27 cellular contexts compared by ENCODE assay signal in genomic region chr12:11967356-11968040, GRCh38.
A peak's percentile ranks its signal among the peaks of the same experiment; 100 is the strongest.
DNase-seq lines count a peak whose midpoint lies in the region; ATAC-seq, FAIRE-seq and TF ChIP-seq lines count a peak whose summit lies in the region.
"Had no signal": no experiment of that assay in that cellular context is flagged by ENCODE, and none has a peak within 500 bp of the region (broad histone marks: within the 10 kb centered on the region; RNA-seq: fewer than 3 reads in every experiment).

No MANE protein-coding gene starts in this region.

- H3K9me3 Mint-ChIP-seq in activated T-helper 1 cell treated with anti-CD3 and anti-CD28 coated beads, Interleukin-12 subunit alpha, Interleukin-12 subunit beta, Interleukin-2, Interleukin-4 antibody, amounts not matched to agents 30 ng/mL and 10 ng/mL and 1 ng/mL, durations not matched to agents 14 hours and 24 hours and 36 hours, result peaks cover 13% of the 10 kb centered on the region
- H3K9me3 Mint-ChIP-seq: activated T-cell treated with anti-CD3 and anti-CD28 coated beads, Interleukin-2, amount 50 U/mL, for 24 hours; CD4-positive, alpha-beta memory T cell had no signal

- POLR2A ChIA-PET in HEK293T (lab: Yijun Ruan, JAX), result no interaction called here

- H3K36me3 ChIP-seq in heart right ventricle (no peaks in the 10 kb centered on the region), lung (ENCODE audit: control insufficient read depth in 2 of 2, insufficient read depth in 2 of 2, low read length in 2 of 2) (no peaks in the 10 kb centered on the region), upper lobe of right lung (no peaks in the 10 kb centered on the region)
- H3K36me3 ChIP-seq: adrenal gland, left ventricle myocardium inferior, tibial nerve had no signal

- H3K36me3 Mint-ChIP-seq in activated T-helper 1 cell treated with anti-CD3 and anti-CD28 coated beads, Interleukin-12 subunit alpha, Interleukin-12 subunit beta, Interleukin-2, Interleukin-4 antibody, amounts not matched to agents 30 ng/mL and 10 ng/mL and 1 ng/mL, durations not matched to agents 14 hours and 24 hours and 36 hours (ENCODE audit: low read depth), result peaks cover 23% of the 10 kb centered on the region
- H3K36me3 Mint-ChIP-seq: CD4-positive, alpha-beta memory T cell; naive B cell had no signal

- H3K27ac ChIP-seq in heart right ventricle (no peak overlapping the region), lung (ENCODE audit: low read depth in 1 of 2, low read length in 1 of 2) (no peak overlapping the region), upper lobe of right lung (no peak overlapping the region)
- H3K27ac ChIP-seq: A549, adrenal gland, left ventricle myocardium inferior, SK-N-MC, tibial nerve had no signal

- H3K27me3 ChIP-seq in heart right ventricle, result no peaks in the 10 kb centered on the region
- no peaks in the 10 kb centered on the region for H3K27me3 ChIP-seq in lung (ENCODE audit: control insufficient read depth, insufficient read depth)
- no peaks in the 10 kb centered on the region for H3K27me3 ChIP-seq in upper lobe of right lung
- H3K27me3 ChIP-seq: adrenal gland, tibial nerve had no signal

- 92% methylated on average over 9 of the region's 9 CpGs for WGBS in heart right ventricle, 2 donors
- WGBS in lung, 2 donors, result 67 to 74% methylated on average over 9 of the region's 9 CpGs

- ATAC-seq in left cardiac atrium (no peak), heart right ventricle (no peak), lung (ENCODE audit: insufficient read depth, low FRiP score) (peak; percentile 19), upper lobe of right lung (peak; percentile 23)
- ATAC-seq: A549 had no signal

- intact Hi-C loops in left cardiac atrium (cut with DNase I) (no loop called here), heart right ventricle (cut with DNase I) (no loop called here), upper lobe of right lung (cut with DNase I) (no loop called here)
- intact Hi-C loops in activated T-helper 1 cell treated with anti-CD3 and anti-CD28 coated beads, Interleukin-12 subunit alpha, Interleukin-12 subunit beta, Interleukin-2, Interleukin-4 antibody, amounts not matched to agents 30 ng/mL and 10 ng/mL and 1 ng/mL, durations not matched to agents 14 hours and 24 hours and 36 hours (cut with micrococcal nuclease), result no loop called here

- TF ChIP-seq CTCF in heart right ventricle (IDR thresholded peaks at IDR 0.05) (no peak), lung (IDR thresholded peaks at IDR 0.05; ENCODE audit: control extremely low read depth, extremely low read depth) (no peak), upper lobe of right lung (IDR thresholded peaks at IDR 0.05) (no peak)

- H3K4me3 ChIP-seq in heart right ventricle (no peak overlapping the region), lung (no peak overlapping the region), upper lobe of right lung (no peak overlapping the region)
- H3K4me3 ChIP-seq: A549, adrenal gland, left ventricle myocardium inferior, SK-N-MC, tibial nerve had no signal

- no peak overlapping the region for H3K4me3 Mint-ChIP-seq in activated T-helper 1 cell treated with anti-CD3 and anti-CD28 coated beads, Interleukin-12 subunit alpha, Interleukin-12 subunit beta, Interleukin-2, Interleukin-4 antibody, amounts not matched to agents 30 ng/mL and 10 ng/mL and 1 ng/mL, durations not matched to agents 14 hours and 24 hours and 36 hours
- H3K4me3 Mint-ChIP-seq: activated CD4-positive, alpha-beta T cell treated with anti-CD3 and anti-CD28 coated beads, Interleukin-2, amount 10 ng/mL, durations not matched to agents 7 days and 5 days; activated T-cell treated with anti-CD3 and anti-CD28 coated beads, Interleukin-2, amount 50 U/mL, for 24 hours; CD4-positive, alpha-beta memory T cell; naive B cell had no signal

- H3K27me3 Mint-ChIP-seq in activated T-helper 1 cell treated with anti-CD3 and anti-CD28 coated beads, Interleukin-12 subunit alpha, Interleukin-12 subunit beta, Interleukin-2, Interleukin-4 antibody, amounts not matched to agents 30 ng/mL and 10 ng/mL and 1 ng/mL, durations not matched to agents 14 hours and 24 hours and 36 hours (ENCODE audit: insufficient read depth), result no peaks in the 10 kb centered on the region
- H3K27me3 Mint-ChIP-seq: activated T-cell treated with anti-CD3 and anti-CD28 coated beads, Interleukin-2, amount 50 U/mL, for 24 hours; CD4-positive, alpha-beta memory T cell had no signal

- CTCF ChIA-PET in HEK293T (lab: Yijun Ruan, JAX), result no interaction called here

- DNase-seq in left cardiac atrium, result peak; percentile 36
- DNase-seq in heart right ventricle, result no peak
- no peak for DNase-seq in activated T-helper 1 cell treated with anti-CD3 and anti-CD28 coated beads, Interleukin-12 subunit alpha, Interleukin-12 subunit beta, Interleukin-2, Interleukin-4 antibody, amounts not matched to agents 30 ng/mL and 10 ng/mL and 1 ng/mL, durations not matched to agents 14 hours and 24 hours and 36 hours (ENCODE audit: low spot score)
- DNase-seq in lung (ENCODE audit: low spot score), result no peak
- no peak for DNase-seq in upper lobe of right lung
- DNase-seq in HEK293T (ENCODE audit: extremely low spot score), result no peak
- no peak for DNase-seq in DMS 273 treated with DMSO at 0.1 percent for 48 hours (lab: John Stamatoyannopoulos, UW)
- no peak for DNase-seq in frontal cortex (ENCODE audit: low spot score in 2 of 2)
- DNase-seq: activated CD4-positive, alpha-beta T cell treated with anti-CD3 and anti-CD28 coated beads, Interleukin-2, amount 10 ng/mL, durations not matched to agents 7 days and 5 days; activated gamma-delta T cell treated with Interleukin-2 at 50 U/mL for 16 hours; activated T-cell treated with anti-CD3 and anti-CD28 coated beads, Interleukin-2, amount 50 U/mL, for 24 hours; adrenal gland; CD4-positive, alpha-beta memory T cell; H7; left ventricle myocardium inferior; naive B cell; NCI-H1105; NCI-H2029; NCI-H774; retina; small intestine had no signal

- H3K9me3 ChIP-seq in heart right ventricle, result peaks cover 0 to 7% (median 0%) of the 10 kb centered on the region in 11 donors
- H3K9me3 ChIP-seq in lung (ENCODE audit: control insufficient read depth in 2 of 2, insufficient read depth in 1 of 2, low read length in 1 of 2), result peaks cover 0 to 4% of the 10 kb centered on the region in 2 donors
- no peaks in the 10 kb centered on the region for H3K9me3 ChIP-seq in upper lobe of right lung
- H3K9me3 ChIP-seq: A549, adrenal gland had no signal

- no peak for FAIRE-seq in frontal cortex (lab: Jason Lieb, UNC)
- FAIRE-seq: A549, bronchial epithelial cell, colon, islet of Langerhans, small intestine had no signal

- H3K4me1 ChIP-seq in heart right ventricle, result peaks cover 0 to 4% (median 0%) of the 10 kb centered on the region in 9 donors
- peaks cover 0 to 2% of the 10 kb centered on the region in 2 donors for H3K4me1 ChIP-seq in lung (ENCODE audit: control insufficient read depth in 2 of 2, insufficient read depth in 2 of 2, low read length in 2 of 2)
- no peaks in the 10 kb centered on the region for H3K4me1 ChIP-seq in upper lobe of right lung
- H3K4me1 ChIP-seq: A549, adrenal gland, left ventricle myocardium inferior, tibial nerve had no signal

- H3K4me1 Mint-ChIP-seq in activated T-helper 1 cell treated with anti-CD3 and anti-CD28 coated beads, Interleukin-12 subunit alpha, Interleukin-12 subunit beta, Interleukin-2, Interleukin-4 antibody, amounts not matched to agents 30 ng/mL and 10 ng/mL and 1 ng/mL, durations not matched to agents 14 hours and 24 hours and 36 hours (ENCODE audit: low read depth), result peaks cover 49% of the 10 kb centered on the region
- H3K4me1 Mint-ChIP-seq: naive B cell had no signal

- H3K27ac Mint-ChIP-seq in activated T-helper 1 cell treated with anti-CD3 and anti-CD28 coated beads, Interleukin-12 subunit alpha, Interleukin-12 subunit beta, Interleukin-2, Interleukin-4 antibody, amounts not matched to agents 30 ng/mL and 10 ng/mL and 1 ng/mL, durations not matched to agents 14 hours and 24 hours and 36 hours, result peak overlapping the region; percentile 1
- H3K27ac Mint-ChIP-seq: activated CD4-positive, alpha-beta T cell treated with anti-CD3 and anti-CD28 coated beads, Interleukin-2, amount 10 ng/mL, durations not matched to agents 7 days and 5 days; activated T-cell treated with anti-CD3 and anti-CD28 coated beads, Interleukin-2, amount 50 U/mL, for 24 hours had no signal

TF ChIP-seq in HEK293T, 16 proteins besides CTCF, POLR2A, EP300 and RAD21:
- TF ChIP-seq PKNOX1 (IDR thresholded peaks at IDR 0.05), result no peak
- no peak for TF ChIP-seq NFRKB (IDR thresholded peaks at IDR 0.05)
- TF ChIP-seq FOXA1 (IDR thresholded peaks at IDR 0.05), result no peak
- no peak for TF ChIP-seq SUZ12 (IDR thresholded peaks at IDR 0.05)
- no peak for TF ChIP-seq L3MBTL2 (conservative IDR thresholded peaks at IDR 0.05)
- no peak for TF ChIP-seq LEF1 (IDR thresholded peaks at IDR 0.05; ENCODE audit: borderline replicate concordance)
- no peak for TF ChIP-seq ZNF384 (IDR thresholded peaks at IDR 0.05)
- TF ChIP-seq SP1 (IDR thresholded peaks at IDR 0.05), result no peak
- TF ChIP-seq ARNT (IDR thresholded peaks at IDR 0.05), result no peak
- no peak for TF ChIP-seq FOXM1 (IDR thresholded peaks at IDR 0.05; ENCODE audit: borderline replicate concordance)
- TF ChIP-seq CTBP1 (IDR thresholded peaks at IDR 0.05; ENCODE audit: borderline replicate concordance), result no peak
- TF ChIP-seq BHLHE40 (IDR thresholded peaks at IDR 0.05; ENCODE audit: borderline replicate concordance), result no peak
- no peak for TF ChIP-seq ELF4 (IDR thresholded peaks at IDR 0.05)
- TF ChIP-seq HDGF (IDR thresholded peaks at IDR 0.05; ENCODE audit: borderline replicate concordance), result no peak
- no peak for TF ChIP-seq FOXK2 (IDR thresholded peaks at IDR 0.05)
- TF ChIP-seq TARDBP (IDR thresholded peaks at IDR 0.05), result no peak
TF ChIP-seq in HEK293T: peak in this region for 0.

Comparison
In these comparisons a context has a peak if more than half of its experiments do, and no peak if none do; other contexts are left out.
1. ATAC-seq: peak in lung (single experiment) and upper lobe of right lung (single experiment); none in left cardiac atrium (0 of 2) and heart right ventricle (0 of 8).